ENCODE assay signal across 24 cellular contexts in the genomic region with DNA sequence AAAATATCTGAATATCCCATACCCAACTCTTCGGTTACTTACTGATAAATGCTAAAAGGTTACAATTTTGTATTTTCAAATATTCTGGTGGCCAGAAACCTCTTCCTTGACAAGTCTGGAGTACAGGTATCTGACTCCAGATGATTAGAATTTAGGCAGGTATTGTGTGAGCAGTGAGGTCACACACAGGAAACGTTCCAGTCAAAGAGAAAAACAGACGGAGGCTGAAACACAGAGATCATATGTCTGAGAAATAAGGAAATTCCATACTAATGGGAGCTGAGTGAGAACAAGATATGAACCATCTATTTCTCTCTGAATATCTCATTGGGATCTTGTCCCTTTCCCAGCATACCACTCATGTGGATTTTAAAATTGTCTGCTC.
DNase-seq lines count a peak whose midpoint lies in the region; ATAC-seq and TF ChIP-seq lines count a peak whose summit lies in the region.
"Had no signal": no experiment of that assay in that cellular context is flagged by ENCODE, and none has a peak within 500 bp of the region (broad histone marks: within the 10 kb centered on the region; RNA-seq: fewer than 3 reads in every experiment).

No MANE protein-coding gene starts in this region.

- CTCF ChIA-PET in OCI-LY7 (lab: Charles Lee; ENCODE audit: unreplicated experiment) = no interaction called here

- no peaks in the 10 kb centered on the region for H3K27me3 Mint-ChIP-seq in activated T-cell treated with anti-CD3 and anti-CD28 coated beads, Interleukin-2, amount 50 U/mL, for 24 hours
- H3K27me3 Mint-ChIP-seq in effector memory CD8-positive, alpha-beta T cell = no peaks in the 10 kb centered on the region

- no peak for ATAC-seq in effector memory CD8-positive, alpha-beta T cell (replicated peaks)
- ATAC-seq in GM18511 (IDR thresholded peaks at IDR 0.05; ENCODE audit: unreplicated experiment) (no peak), HG02884 (IDR thresholded peaks at IDR 0.05; ENCODE audit: unreplicated experiment) (no peak)
- ATAC-seq: HepG2 had no signal

- no peak overlapping the region for H3K4me3 Mint-ChIP-seq in activated T-cell treated with anti-CD3 and anti-CD28 coated beads, Interleukin-2, amount 50 U/mL, for 24 hours
- no peak overlapping the region for H3K4me3 Mint-ChIP-seq in effector memory CD8-positive, alpha-beta T cell

- H3K27ac ChIP-seq in OCI-LY7 (ENCODE audit: low read depth, low read length, poor library complexity, severe bottlenecking) = no peak overlapping the region
- H3K27ac ChIP-seq: GM23248 had no signal

- no peaks in the 10 kb centered on the region for H3K36me3 ChIP-seq in OCI-LY7 (ENCODE audit: insufficient read depth, low read length)

- intact Hi-C loops in OCI-LY7 (cut with micrococcal nuclease; ENCODE audit: unreplicated experiment) = no loop called here

- H3K4me1 Mint-ChIP-seq in activated T-cell treated with anti-CD3 and anti-CD28 coated beads, Interleukin-2, amount 50 U/mL, for 24 hours (ENCODE audit: low read depth) = peaks cover 27% of the 10 kb centered on the region
- peaks cover 46 to 67% of the 10 kb centered on the region in 2 donors for H3K4me1 Mint-ChIP-seq in effector memory CD8-positive, alpha-beta T cell (ENCODE audit: low read depth in 2 of 2)

- no TSS peak for BruUV-seq in OCI-LY7 (replicated peaks; lab: Mats Ljungman, UMichigan)

- no peak for DNase-seq in activated T-cell treated with anti-CD3 and anti-CD28 coated beads, Interleukin-2, amount 50 U/mL, for 24 hours
- DNase-seq in activated T-cell treated with anti-CD3 and anti-CD28 coated beads for 4 hours (no peak), OCI-LY7 (ENCODE audit: low spot score) (no peak), NCI-H82 treated with DMSO at 0.1 percent for 48 hours (lab: John Stamatoyannopoulos, UW; ENCODE audit: unreplicated experiment) (no peak), cortex of kidney (lab: John Stamatoyannopoulos, UW) (no peak)
- DNase-seq in effector memory CD8-positive, alpha-beta T cell = no peak
- DNase-seq: 8988T, ACHN, C1 segment of cervical spinal cord, GM23248, H7, Kasumi-1, NCI-H1105, NCI-H1436 treated with DMSO at 0.1 percent for 48 hours, NCI-H187 treated with DMSO at 0.1 percent for 48 hours, NCI-H2107, NCI-H446 treated with DMSO at 0.1 percent for 48 hours, NCI-H526 treated with DMSO at 0.1 percent for 48 hours, OCI-M1, SK-N-SH, SW 1271 had no signal

- H4K20me1 ChIP-seq in OCI-LY7 (ENCODE audit: insufficient read depth, low read length) = no peaks in the 10 kb centered on the region

- H3K79me2 ChIP-seq in OCI-LY7 (ENCODE audit: insufficient read depth, low read depth, low read length) = no peaks in the 10 kb centered on the region

- POLR2A ChIA-PET in OCI-LY7 (lab: Charles Lee) = no interaction called here

- no peak for TF ChIP-seq CTCF in OCI-LY7 (conservative IDR thresholded peaks at IDR 0.05; ENCODE audit: low read length)

- no peak overlapping the region for H2AFZ ChIP-seq in OCI-LY7 (ENCODE audit: low read length)
- H2AFZ ChIP-seq: GM23248 had no signal

- H3K4me2 ChIP-seq in OCI-LY7 (ENCODE audit: low read length) = 0 out of 2 replicates have a peak overlapping the region, but pooled peaks have one; percentile 20
- H3K4me2 ChIP-seq: SK-N-SH had no signal

- peak overlapping the region; percentile 31 for H3K27ac Mint-ChIP-seq in activated T-cell treated with anti-CD3 and anti-CD28 coated beads, Interleukin-2, amount 50 U/mL, for 24 hours
- peak overlapping the region; percentile 73 to 88 for H3K27ac Mint-ChIP-seq in effector memory CD8-positive, alpha-beta T cell

- no peak overlapping the region for H3K4me3 ChIP-seq in OCI-LY7 (ENCODE audit: low read depth, low read length, poor library complexity, severe bottlenecking)
- H3K4me3 ChIP-seq: GM23248 had no signal

- no peaks in the 10 kb centered on the region for H3K36me3 Mint-ChIP-seq in activated T-cell treated with anti-CD3 and anti-CD28 coated beads, Interleukin-2, amount 50 U/mL, for 24 hours (ENCODE audit: low read depth)
- no peaks in the 10 kb centered on the region for H3K36me3 Mint-ChIP-seq in effector memory CD8-positive, alpha-beta T cell (ENCODE audit: insufficient read depth)

- no peaks in the 10 kb centered on the region for H3K9me3 Mint-ChIP-seq in activated T-cell treated with anti-CD3 and anti-CD28 coated beads, Interleukin-2, amount 50 U/mL, for 24 hours
- H3K9me3 Mint-ChIP-seq in effector memory CD8-positive, alpha-beta T cell = peaks cover 0 to 6% of the 10 kb centered on the region in 2 donors

- H3K4me1 ChIP-seq in OCI-LY7 (ENCODE audit: insufficient read depth, low read length, poor library complexity, severe bottlenecking) = peaks cover 19% of the 10 kb centered on the region

- no peaks in the 10 kb centered on the region for H3K9me3 ChIP-seq in OCI-LY7 (ENCODE audit: low read length)
- H3K9me3 ChIP-seq: SK-N-SH had no signal

- H3K9me2 ChIP-seq in OCI-LY7 (ENCODE audit: insufficient read depth, low read length) = no peaks in the 10 kb centered on the region
- H3K9me2 ChIP-seq: SK-N-SH had no signal
